Comparison of ENCODE assay signal across 1 cellular context in genomic region chr6:31686483-31686882, GRCh38.
TF ChIP-seq lines count a peak whose summit lies in the region.

No MANE protein-coding gene starts in this region.

TF ChIP-seq in K562, 482 proteins besides CTCF, POLR2A, EP300 and RAD21 (continued from another document and continues in another):
- TF ChIP-seq THAP7 (CRISPR knock-in tag; IDR thresholded peaks at IDR 0.05) (no peak), MTA3 (IDR thresholded peaks at IDR 0.05; ENCODE audit: borderline replicate concordance) (no peak), SRSF3 (IDR thresholded peaks at IDR 0.05; ENCODE audit: insufficient read depth, low read length) (no peak), SREBF1 (IDR thresholded peaks at IDR 0.05; ENCODE audit: borderline replicate concordance, low read depth, low read length) (no peak), ZNF583 (CRISPR knock-in tag; IDR thresholded peaks at IDR 0.05) (no peak), LEF1 (IDR thresholded peaks at IDR 0.05) (no peak), TCF3 (CRISPR knock-in tag; IDR thresholded peaks at IDR 0.05) (peak; percentile 81), BCL6 (CRISPR knock-in tag; IDR thresholded peaks at IDR 0.05) (no peak), CTBP1 (IDR thresholded peaks at IDR 0.05; ENCODE audit: borderline replicate concordance) (no peak), CAMTA2 (CRISPR knock-in tag; conservative IDR thresholded peaks at IDR 0.05) (no peak), MBD1 (CRISPR knock-in tag; IDR thresholded peaks at IDR 0.05) (no peak), JUND (IDR thresholded peaks at IDR 0.05; ENCODE audit: borderline replicate concordance, low read depth, low read length) (peak; percentile 31; the same call in 1 of the 2 replicates), JUND (tag; IDR thresholded peaks at IDR 0.05; ENCODE audit: borderline replicate concordance, low read depth, low read length) (no peak; the same call in 2 of the 3 replicates), ZZZ3 (IDR thresholded peaks at IDR 0.05) (no peak), MAX (CRISPR knock-in tag; IDR thresholded peaks at IDR 0.05) (0 out of 2 replicates have a peak, but pooled peaks have one; percentile 30), MXI1 (IDR thresholded peaks at IDR 0.05; ENCODE audit: low read depth, low read length) (no peak), BCOR (IDR thresholded peaks at IDR 0.05) (no peak), KAT2B (IDR thresholded peaks at IDR 0.05; ENCODE audit: low read depth, low read length) (no peak), LARP7 (IDR thresholded peaks at IDR 0.05) (no peak), SMAD2 (IDR thresholded peaks at IDR 0.05; ENCODE audit: low read depth, low read length) (no peak), SIX5 (IDR thresholded peaks at IDR 0.05; ENCODE audit: borderline replicate concordance in 1 of 2, insufficient read depth in 1 of 2, low read depth in 1 of 2, low read length in 2 of 2) (no peak), ZNF398 (CRISPR knock-in tag; IDR thresholded peaks at IDR 0.05) (no peak), ZFP36 (IDR thresholded peaks at IDR 0.05; ENCODE audit: low read depth, low read length, partially characterized antibody) (no peak), CBX1 (IDR thresholded peaks at IDR 0.05; ENCODE audit: low read depth) (no peak), XRCC4 (IDR thresholded peaks at IDR 0.05; ENCODE audit: extremely low read depth, insufficient read depth, insufficient read length) (no peak), CHD1 (IDR thresholded peaks at IDR 0.05; ENCODE audit: low read length) (no peak), NBN (IDR thresholded peaks at IDR 0.05; ENCODE audit: low read depth) (no peak), CLOCK (CRISPR knock-in tag; IDR thresholded peaks at IDR 0.05; ENCODE audit: borderline replicate concordance) (peak; percentile 10; the same call in 1 of the 2 replicates), KLF16 (IDR thresholded peaks at IDR 0.05) (no peak), CEBPG (CRISPR knock-in tag; IDR thresholded peaks at IDR 0.05) (no peak), CEBPG (tag; conservative IDR thresholded peaks at IDR 0.05 in 1 of 2, IDR thresholded peaks at IDR 0.05 in 1 of 2) (no peak), TAF1 (IDR thresholded peaks at IDR 0.05; ENCODE audit: control insufficient read depth, extremely low read depth, insufficient read depth, low read length, severe bottlenecking) (peak; percentile 1), TAF9B (IDR thresholded peaks at IDR 0.05; ENCODE audit: partially characterized antibody) (no peak), EGR1 (conservative IDR thresholded peaks at IDR 0.05) (no peak), SMARCE1 (IDR thresholded peaks at IDR 0.05) (peak; percentile 52; the same call in 1 of the 2 replicates), PTBP1 (IDR thresholded peaks at IDR 0.05; ENCODE audit: low read depth, low read length) (no peak), MCM2 (IDR thresholded peaks at IDR 0.05; ENCODE audit: low read depth) (no peak), TRIM28 (IDR thresholded peaks at IDR 0.05) (0 out of 2 replicates have a peak, but pooled peaks have one; percentile 26), HNRNPL (IDR thresholded peaks at IDR 0.05; ENCODE audit: low read depth, low read length) (no peak), FOXK2 (conservative IDR thresholded peaks at IDR 0.05 in 1 of 2, IDR thresholded peaks at IDR 0.05 in 1 of 2; ENCODE audit: low read depth in 2 of 2) (no peak), FOXP1 (CRISPR knock-in tag; IDR thresholded peaks at IDR 0.05) (0 out of 2 replicates have a peak, but pooled peaks have one; percentile 24), ZNF780A (CRISPR knock-in tag; IDR thresholded peaks at IDR 0.05) (no peak), EHMT2 (IDR thresholded peaks at IDR 0.05) (0 out of 2 replicates have a peak, but pooled peaks have one; percentile 46), RHOXF2B (CRISPR knock-in tag; conservative IDR thresholded peaks at IDR 0.05) (no peak), NR4A1 (CRISPR knock-in tag; IDR thresholded peaks at IDR 0.05) (0 out of 2 replicates have a peak, but pooled peaks have one; percentile 48), NR4A1 (tag; IDR thresholded peaks at IDR 0.05) (no peak), HDAC1 (IDR thresholded peaks at IDR 0.05) (peak in 1 of 2 experiments; percentile 44; a peak in 2 of 4 replicates), FOXO4 (CRISPR knock-in tag; IDR thresholded peaks at IDR 0.05) (no peak), ESRRA (IDR thresholded peaks at IDR 0.05; ENCODE audit: borderline replicate concordance, low read depth) (no peak), ZNF778 (CRISPR knock-in tag; IDR thresholded peaks at IDR 0.05) (no peak), SAP30 (IDR thresholded peaks at IDR 0.05; ENCODE audit: borderline replicate concordance, insufficient read depth, low read depth, low read length, poor library complexity, severe bottlenecking) (no peak), THRAP3 (IDR thresholded peaks at IDR 0.05; ENCODE audit: borderline replicate concordance) (no peak), DACH1 (IDR thresholded peaks at IDR 0.05; ENCODE audit: partially characterized antibody) (no peak), GTF2F1 (IDR thresholded peaks at IDR 0.05; ENCODE audit: low read depth, low read length) (no peak), ZNF184 (CRISPR knock-in tag; IDR thresholded peaks at IDR 0.05) (no peak)
- TF ChIP-seq, protein P1, sequence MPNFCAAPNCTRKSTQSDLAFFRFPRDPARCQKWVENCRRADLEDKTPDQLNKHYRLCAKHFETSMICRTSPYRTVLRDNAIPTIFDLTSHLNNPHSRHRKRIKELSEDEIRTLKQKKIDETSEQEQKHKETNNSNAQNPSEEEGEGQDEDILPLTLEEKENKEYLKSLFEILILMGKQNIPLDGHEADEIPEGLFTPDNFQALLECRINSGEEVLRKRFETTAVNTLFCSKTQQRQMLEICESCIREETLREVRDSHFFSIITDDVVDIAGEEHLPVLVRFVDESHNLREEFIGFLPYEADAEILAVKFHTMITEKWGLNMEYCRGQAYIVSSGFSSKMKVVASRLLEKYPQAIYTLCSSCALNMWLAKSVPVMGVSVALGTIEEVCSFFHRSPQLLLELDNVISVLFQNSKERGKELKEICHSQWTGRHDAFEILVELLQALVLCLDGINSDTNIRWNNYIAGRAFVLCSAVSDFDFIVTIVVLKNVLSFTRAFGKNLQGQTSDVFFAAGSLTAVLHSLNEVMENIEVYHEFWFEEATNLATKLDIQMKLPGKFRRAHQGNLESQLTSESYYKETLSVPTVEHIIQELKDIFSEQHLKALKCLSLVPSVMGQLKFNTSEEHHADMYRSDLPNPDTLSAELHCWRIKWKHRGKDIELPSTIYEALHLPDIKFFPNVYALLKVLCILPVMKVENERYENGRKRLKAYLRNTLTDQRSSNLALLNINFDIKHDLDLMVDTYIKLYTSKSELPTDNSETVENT (CRISPR knock-in tag; IDR thresholded peaks at IDR 0.05), result no peak
- TF ChIP-seq, protein P2, sequence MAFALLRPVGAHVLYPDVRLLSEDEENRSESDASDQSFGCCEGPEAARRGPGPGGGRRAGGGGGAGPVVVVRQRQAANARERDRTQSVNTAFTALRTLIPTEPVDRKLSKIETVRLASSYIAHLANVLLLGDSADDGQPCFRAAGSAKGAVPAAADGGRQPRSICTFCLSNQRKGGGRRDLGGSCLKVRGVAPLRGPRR (CRISPR knock-in tag; IDR thresholded peaks at IDR 0.05), result no peak
- TF ChIP-seq, protein P3, sequence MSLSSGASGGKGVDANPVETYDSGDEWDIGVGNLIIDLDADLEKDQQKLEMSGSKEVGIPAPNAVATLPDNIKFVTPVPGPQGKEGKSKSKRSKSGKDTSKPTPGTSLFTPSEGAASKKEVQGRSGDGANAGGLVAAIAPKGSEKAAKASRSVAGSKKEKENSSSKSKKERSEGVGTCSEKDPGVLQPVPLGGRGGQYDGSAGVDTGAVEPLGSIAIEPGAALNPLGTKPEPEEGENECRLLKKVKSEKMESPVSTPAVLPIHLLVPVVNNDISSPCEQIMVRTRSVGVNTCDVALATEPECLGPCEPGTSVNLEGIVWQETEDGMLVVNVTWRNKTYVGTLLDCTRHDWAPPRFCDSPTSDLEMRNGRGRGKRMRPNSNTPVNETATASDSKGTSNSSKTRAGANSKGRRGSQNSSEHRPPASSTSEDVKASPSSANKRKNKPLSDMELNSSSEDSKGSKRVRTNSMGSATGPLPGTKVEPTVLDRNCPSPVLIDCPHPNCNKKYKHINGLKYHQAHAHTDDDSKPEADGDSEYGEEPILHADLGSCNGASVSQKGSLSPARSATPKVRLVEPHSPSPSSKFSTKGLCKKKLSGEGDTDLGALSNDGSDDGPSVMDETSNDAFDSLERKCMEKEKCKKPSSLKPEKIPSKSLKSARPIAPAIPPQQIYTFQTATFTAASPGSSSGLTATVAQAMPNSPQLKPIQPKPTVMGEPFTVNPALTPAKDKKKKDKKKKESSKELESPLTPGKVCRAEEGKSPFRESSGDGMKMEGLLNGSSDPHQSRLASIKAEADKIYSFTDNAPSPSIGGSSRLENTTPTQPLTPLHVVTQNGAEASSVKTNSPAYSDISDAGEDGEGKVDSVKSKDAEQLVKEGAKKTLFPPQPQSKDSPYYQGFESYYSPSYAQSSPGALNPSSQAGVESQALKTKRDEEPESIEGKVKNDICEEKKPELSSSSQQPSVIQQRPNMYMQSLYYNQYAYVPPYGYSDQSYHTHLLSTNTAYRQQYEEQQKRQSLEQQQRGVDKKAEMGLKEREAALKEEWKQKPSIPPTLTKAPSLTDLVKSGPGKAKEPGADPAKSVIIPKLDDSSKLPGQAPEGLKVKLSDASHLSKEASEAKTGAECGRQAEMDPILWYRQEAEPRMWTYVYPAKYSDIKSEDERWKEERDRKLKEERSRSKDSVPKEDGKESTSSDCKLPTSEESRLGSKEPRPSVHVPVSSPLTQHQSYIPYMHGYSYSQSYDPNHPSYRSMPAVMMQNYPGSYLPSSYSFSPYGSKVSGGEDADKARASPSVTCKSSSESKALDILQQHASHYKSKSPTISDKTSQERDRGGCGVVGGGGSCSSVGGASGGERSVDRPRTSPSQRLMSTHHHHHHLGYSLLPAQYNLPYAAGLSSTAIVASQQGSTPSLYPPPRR (CRISPR knock-in tag; IDR thresholded peaks at IDR 0.05; ENCODE audit: borderline replicate concordance), result no peak
